ENCODE assay signal across 26 cellular contexts in the genomic region with DNA sequence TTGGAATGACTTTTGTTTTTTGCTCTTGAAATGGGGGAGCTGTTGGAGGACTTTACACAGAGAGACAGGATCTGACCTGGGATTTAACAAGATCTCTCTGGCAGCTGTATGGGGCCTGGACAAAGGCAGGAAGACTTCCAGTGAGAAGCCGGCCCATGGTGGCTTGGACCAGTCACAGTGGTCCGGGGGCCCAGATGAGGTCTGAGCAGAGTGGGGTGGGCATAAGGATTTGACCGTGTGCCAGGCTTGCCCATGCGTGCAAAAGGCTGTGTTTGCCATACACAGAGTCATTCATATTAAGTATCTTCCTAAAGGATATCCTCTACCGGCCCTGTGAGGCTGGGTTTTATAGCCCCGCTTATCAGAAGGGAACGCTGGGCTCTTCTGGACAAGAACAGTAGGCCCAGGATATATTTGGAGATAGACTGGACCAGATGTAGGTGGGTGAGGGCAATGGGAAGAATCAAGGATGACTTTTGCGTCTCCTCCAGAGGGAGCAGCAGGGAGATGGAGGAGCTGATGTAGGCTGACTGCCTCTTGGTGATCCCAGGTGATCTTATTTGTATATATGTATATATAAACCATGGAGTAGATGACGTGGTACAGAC. TPM values are rescaled to one million over a fixed set of nuclear protein-coding genes. Genes with fewer than 3 reads are reported as not detected.
"Had no signal": no experiment of that assay in that cellular context is flagged by ENCODE, and none has a peak within 500 bp of the region (broad histone marks: within the 10 kb centered on the region; RNA-seq: fewer than 3 reads in every experiment).

No MANE protein-coding gene starts in this region.

- H3K27ac ChIP-seq: adrenal gland, WERI-Rb-1 had no signal

- H3K9me3 ChIP-seq: adrenal gland had no signal

- H3K27ac Mint-ChIP-seq: activated CD4-positive, alpha-beta memory T cell treated with anti-CD3 and anti-CD28 coated beads, Interleukin-2, amount 10 ng/mL, durations not matched to agents 7 days and 5 days; activated CD4-positive, alpha-beta T cell treated with anti-CD3 and anti-CD28 coated beads for 36 hours; activated naive CD8-positive, alpha-beta T cell treated with anti-CD3 and anti-CD28 coated beads, Interleukin-2, amount 10 ng/mL, durations not matched to agents 7 days and 5 days had no signal

- H3K36me3 Mint-ChIP-seq: activated naive CD8-positive, alpha-beta T cell treated with anti-CD3 and anti-CD28 coated beads, Interleukin-2, amount 10 ng/mL, durations not matched to agents 7 days and 5 days had no signal

- H3K27me3 ChIP-seq: adrenal gland had no signal

- H3K4me3 Mint-ChIP-seq: activated CD4-positive, alpha-beta memory T cell treated with anti-CD3 and anti-CD28 coated beads, Interleukin-2, amount 10 ng/mL, durations not matched to agents 7 days and 5 days; activated CD4-positive, alpha-beta T cell treated with anti-CD3 and anti-CD28 coated beads for 36 hours; activated naive CD8-positive, alpha-beta T cell treated with anti-CD3 and anti-CD28 coated beads, Interleukin-2, amount 10 ng/mL, durations not matched to agents 7 days and 5 days had no signal

- H3K27me3 Mint-ChIP-seq: activated CD4-positive, alpha-beta memory T cell treated with anti-CD3 and anti-CD28 coated beads, Interleukin-2, amount 10 ng/mL, durations not matched to agents 7 days and 5 days; activated CD4-positive, alpha-beta T cell treated with anti-CD3 and anti-CD28 coated beads for 36 hours; activated naive CD8-positive, alpha-beta T cell treated with anti-CD3 and anti-CD28 coated beads, Interleukin-2, amount 10 ng/mL, durations not matched to agents 7 days and 5 days had no signal

- DNase-seq: activated CD4-positive, alpha-beta memory T cell treated with anti-CD3 and anti-CD28 coated beads, Interleukin-2, amount 10 ng/mL, durations not matched to agents 7 days and 5 days; activated CD4-positive, alpha-beta T cell treated with anti-CD3 and anti-CD28 coated beads for 36 hours; activated CD4-positive, alpha-beta T cell treated with anti-CD3 and anti-CD28 coated beads, Interleukin-2, amount 50 U/mL, for 1 hour; activated CD8-positive, alpha-beta memory T cell treated with anti-CD3 and anti-CD28 coated beads, Interleukin-2, amount 50 U/mL, for 4 hours; activated naive CD4-positive, alpha-beta T cell treated with anti-CD3 and anti-CD28 coated beads, Interleukin-2, amount 50 U/mL, for 16 hours; activated naive CD8-positive, alpha-beta T cell treated with anti-CD3 and anti-CD28 coated beads, Interleukin-2, amount 10 ng/mL, durations not matched to agents 7 days and 5 days; activated T-cell treated with anti-CD3 and anti-CD28 coated beads, Interleukin-2, amount 50 U/mL, for 1 hour; anterior cingulate cortex; central memory CD4-positive, alpha-beta T cell; KG1; NCI-H1048; NCI-H146; NCI-H187 treated with DMSO at 0.1 percent for 48 hours; NCI-H2081 treated with DMSO at 0.1 percent for 48 hours; NCI-H446; NCI-H524; PC-3; SIG-M5; T-helper 1 cell; WERI-Rb-1 had no signal

- H3K4me3 ChIP-seq: adrenal gland had no signal

- ATAC-seq: activated CD4-positive, alpha-beta T cell treated with anti-CD3 and anti-CD28 coated beads for 36 hours; PC-3 had no signal

- H3K4me1 Mint-ChIP-seq: activated CD4-positive, alpha-beta memory T cell treated with anti-CD3 and anti-CD28 coated beads, Interleukin-2, amount 10 ng/mL, durations not matched to agents 7 days and 5 days; activated naive CD8-positive, alpha-beta T cell treated with anti-CD3 and anti-CD28 coated beads, Interleukin-2, amount 10 ng/mL, durations not matched to agents 7 days and 5 days had no signal

RNA-seq across cellular contexts. Expression of gene HAS1, which starts 26.5 kb away (rescaled TPM):
- total RNA-seq: activated CD4-positive, alpha-beta memory T cell treated with anti-CD3 and anti-CD28 coated beads, Interleukin-2, amount 10 ng/mL, durations not matched to agents 7 days and 5 days; activated CD4-positive, alpha-beta T cell treated with anti-CD3 and anti-CD28 coated beads for 36 hours; activated CD8-positive, alpha-beta memory T cell treated with anti-CD3 and anti-CD28 coated beads for 36 hours; activated naive CD8-positive, alpha-beta T cell treated with anti-CD3 and anti-CD28 coated beads, Interleukin-2, amount 10 ng/mL, durations not matched to agents 7 days and 5 days; M059J; PC-3; T-helper 2 cell treated with Interferon-gamma antibody and Interleukin-4, amounts not matched to agents 100 ng/mL and 5 ng/mL, for 36 hours had no signal

RNA-seq across cellular contexts. Expression of gene SIGLEC14, which starts 50.6 kb away (rescaled TPM):
- total RNA-seq: activated CD4-positive, alpha-beta memory T cell treated with anti-CD3 and anti-CD28 coated beads, Interleukin-2, amount 10 ng/mL, durations not matched to agents 7 days and 5 days; activated CD4-positive, alpha-beta T cell treated with anti-CD3 and anti-CD28 coated beads for 36 hours; bronchial epithelial cell; LHCN-M2; M059J; PC-3; T-helper 2 cell treated with Interferon-gamma antibody and Interleukin-4, amounts not matched to agents 100 ng/mL and 5 ng/mL, for 36 hours had no signal

RNA-seq across cellular contexts. Expression of gene FPR1, which starts 54.4 kb away (rescaled TPM):
- total RNA-seq: activated CD4-positive, alpha-beta memory T cell treated with anti-CD3 and anti-CD28 coated beads, Interleukin-2, amount 10 ng/mL, durations not matched to agents 7 days and 5 days; activated CD4-positive, alpha-beta T cell treated with anti-CD3 and anti-CD28 coated beads for 36 hours; activated CD8-positive, alpha-beta memory T cell treated with anti-CD3 and anti-CD28 coated beads for 36 hours; activated naive CD8-positive, alpha-beta T cell treated with anti-CD3 and anti-CD28 coated beads, Interleukin-2, amount 10 ng/mL, durations not matched to agents 7 days and 5 days; bronchial epithelial cell; T-helper 2 cell treated with Interferon-gamma antibody and Interleukin-4, amounts not matched to agents 100 ng/mL and 5 ng/mL, for 36 hours had no signal
